In the genomic region with DNA sequence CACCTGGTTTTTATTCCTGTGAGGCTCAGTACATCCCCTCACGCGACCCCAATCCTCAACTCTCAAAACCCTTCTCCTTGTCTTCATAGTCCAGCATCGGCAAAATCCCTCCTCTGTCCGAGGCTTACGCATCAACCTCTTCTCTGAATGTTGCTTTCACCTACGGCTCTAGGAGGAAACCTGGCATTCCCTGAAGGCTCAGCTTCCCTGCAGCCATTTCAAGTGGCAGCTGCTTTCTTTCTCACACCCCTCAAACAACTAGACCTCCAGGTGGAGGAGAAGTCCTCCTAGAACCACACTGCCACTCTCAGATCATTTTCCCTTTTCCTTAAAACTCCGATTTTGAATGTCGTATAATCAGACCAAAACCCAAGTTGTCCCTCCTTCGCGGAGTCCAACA, we compare ENCODE assay signal across 20 cellular contexts.
DNase-seq lines count a peak whose midpoint lies in the region; ATAC-seq lines count a peak whose summit lies in the region.
"Had no signal": no experiment of that assay in that cellular context is flagged by ENCODE, and none has a peak within 500 bp of the region (broad histone marks: within the 10 kb centered on the region; RNA-seq: fewer than 3 reads in every experiment).

No MANE protein-coding gene starts in this region.

- H3K36me3 Mint-ChIP-seq in CD4-positive, alpha-beta memory T cell: peaks cover 0 to 7% of the 10 kb centered on the region in 2 donors
- peaks cover 1% of the 10 kb centered on the region for H3K36me3 Mint-ChIP-seq in activated CD4-positive, alpha-beta memory T cell treated with anti-CD3 and anti-CD28 coated beads for 36 hours
- H3K36me3 Mint-ChIP-seq in effector memory CD8-positive, alpha-beta T cell (ENCODE audit: insufficient read depth): no peaks in the 10 kb centered on the region

- peak overlapping the region in 1 of 8 donors; percentile 2 for H3K4me3 Mint-ChIP-seq in CD4-positive, alpha-beta memory T cell
- H3K4me3 Mint-ChIP-seq in activated CD4-positive, alpha-beta memory T cell treated with anti-CD3 and anti-CD28 coated beads for 36 hours: peak overlapping the region; percentile 33
- no peak overlapping the region for H3K4me3 Mint-ChIP-seq in effector memory CD8-positive, alpha-beta T cell
- H3K4me3 Mint-ChIP-seq: type B pancreatic cell had no signal

- H3K36me3 ChIP-seq in BLaER1: no peaks in the 10 kb centered on the region
- no peaks in the 10 kb centered on the region for H3K36me3 ChIP-seq in CD4-positive, alpha-beta memory T cell (ENCODE audit: insufficient read depth, low read length)
- H3K36me3 ChIP-seq: cardiac muscle cell, HAP-1, heart left ventricle had no signal

- DNase-seq in CD4-positive, alpha-beta memory T cell: no peak
- DNase-seq in activated CD4-positive, alpha-beta memory T cell treated with anti-CD3 and anti-CD28 coated beads for 36 hours: no peak
- no peak for DNase-seq in effector memory CD8-positive, alpha-beta T cell
- no peak for DNase-seq in hypothalamus (lab: John Stamatoyannopoulos, UW)
- no peak for DNase-seq in HK-2 (ENCODE audit: unreplicated experiment)
- DNase-seq: effector CD4-positive, alpha-beta T cell; heart left ventricle; KBM-7; mammary epithelial cell; naive thymus-derived CD4-positive, alpha-beta T cell; NCI-H1092 treated with DMSO at 0.1 percent for 48 hours; NCI-H2107; PC-9 had no signal

- peak overlapping the region; percentile 73 for H3K4me2 ChIP-seq in BLaER1
- H3K4me2 ChIP-seq: PC-9 had no signal

- POLR2A ChIA-PET in CD4-positive, alpha-beta memory T cell (lab: Charles Lee; ENCODE audit: partially characterized antibody): no interaction called here
- POLR2A ChIA-PET in activated CD4-positive, alpha-beta memory T cell treated with anti-CD3 and anti-CD28 coated beads for 36 hours (lab: Charles Lee): interaction anchor here (1.5 to 2.0 kb wide), 2 partner anchors 11 to 31 kb away, joined by 5 to 8 read pairs; no protein-coding TSS in a partner anchor

- ATAC-seq in effector memory CD8-positive, alpha-beta T cell (replicated peaks): no peak
- ATAC-seq in GM21528 (IDR thresholded peaks at IDR 0.05; ENCODE audit: low FRiP score, unreplicated experiment) (no peak), GM19351 (IDR thresholded peaks at IDR 0.05; ENCODE audit: unreplicated experiment) (no peak)
- ATAC-seq: heart left ventricle had no signal

- peaks cover 12% of the 10 kb centered on the region for H3K9me3 ChIP-seq in BLaER1
- H3K9me3 ChIP-seq in CD4-positive, alpha-beta memory T cell (ENCODE audit: control insufficient read depth in 1 of 2, low read length in 2 of 2): no peaks in the 10 kb centered on the region
- H3K9me3 ChIP-seq: HAP-1, heart left ventricle had no signal

- CTCF ChIA-PET in CD4-positive, alpha-beta memory T cell (lab: Charles Lee; ENCODE audit: partially characterized antibody): no interaction called here
- CTCF ChIA-PET in activated CD4-positive, alpha-beta memory T cell treated with anti-CD3 and anti-CD28 coated beads for 36 hours (lab: Charles Lee): interaction anchor here (1.6 kb wide), 1 partner anchor 197 kb away, joined by 4 read pairs; no protein-coding TSS in a partner anchor

- intact Hi-C loops in CD4-positive, alpha-beta memory T cell (cut with micrococcal nuclease): no loop called here
- intact Hi-C loops in activated CD4-positive, alpha-beta memory T cell treated with anti-CD3 and anti-CD28 coated beads for 36 hours (cut with micrococcal nuclease): loop anchor here (2.0 kb wide), 1 partner anchor 982 kb away; no protein-coding TSS in a partner anchor

- H3K27me3 ChIP-seq in BLaER1: no peaks in the 10 kb centered on the region
- H3K27me3 ChIP-seq in CD4-positive, alpha-beta memory T cell (ENCODE audit: insufficient read depth, low read length): no peaks in the 10 kb centered on the region
- H3K27me3 ChIP-seq: cardiac muscle cell, heart left ventricle had no signal

- H3K4me3 ChIP-seq in BLaER1: no peak overlapping the region
- no peak overlapping the region for H3K4me3 ChIP-seq in CD4-positive, alpha-beta memory T cell (ENCODE audit: low read length in 2 of 2)
- H3K4me3 ChIP-seq: cardiac muscle cell, HAP-1, heart left ventricle, PC-9, SK-N-MC had no signal

- peaks cover 18 to 33% (median 30%) of the 10 kb centered on the region in 4 donors for H3K4me1 Mint-ChIP-seq in CD4-positive, alpha-beta memory T cell
- H3K4me1 Mint-ChIP-seq in activated CD4-positive, alpha-beta memory T cell treated with anti-CD3 and anti-CD28 coated beads for 36 hours (ENCODE audit: low read depth): peaks cover 57% of the 10 kb centered on the region
- H3K4me1 Mint-ChIP-seq in effector memory CD8-positive, alpha-beta T cell (ENCODE audit: low read depth in 2 of 2): peaks cover 20 to 21% of the 10 kb centered on the region in 2 donors

- peak overlapping the region; percentile 76 for H3K27ac ChIP-seq in BLaER1
- no peak overlapping the region for H3K27ac ChIP-seq in CD4-positive, alpha-beta memory T cell (ENCODE audit: low read depth, low read length)
- H3K27ac ChIP-seq: cardiac muscle cell, PC-9, SK-N-MC had no signal

- peak overlapping the region; percentile 52 for H3K9ac ChIP-seq in BLaER1

- no peaks in the 10 kb centered on the region for H3K27me3 Mint-ChIP-seq in CD4-positive, alpha-beta memory T cell
- no peaks in the 10 kb centered on the region for H3K27me3 Mint-ChIP-seq in activated CD4-positive, alpha-beta memory T cell treated with anti-CD3 and anti-CD28 coated beads for 36 hours
- H3K27me3 Mint-ChIP-seq in effector memory CD8-positive, alpha-beta T cell: no peaks in the 10 kb centered on the region
- H3K27me3 Mint-ChIP-seq: naive thymus-derived CD4-positive, alpha-beta T cell; type B pancreatic cell had no signal

- peak overlapping the region in 6 of 7 donors; percentile 14 to 81 (median 54) for H3K27ac Mint-ChIP-seq in CD4-positive, alpha-beta memory T cell
- H3K27ac Mint-ChIP-seq in activated CD4-positive, alpha-beta memory T cell treated with anti-CD3 and anti-CD28 coated beads for 36 hours: peak overlapping the region; percentile 80
- H3K27ac Mint-ChIP-seq in effector memory CD8-positive, alpha-beta T cell: peak overlapping the region; percentile 71 to 88
- H3K27ac Mint-ChIP-seq: type B pancreatic cell had no signal

- H3K4me1 ChIP-seq in BLaER1: peaks cover 43% of the 10 kb centered on the region
- peaks cover 15% of the 10 kb centered on the region for H3K4me1 ChIP-seq in CD4-positive, alpha-beta memory T cell (ENCODE audit: insufficient read depth, low read length)

- H3K9me3 Mint-ChIP-seq in CD4-positive, alpha-beta memory T cell: no peaks in the 10 kb centered on the region
- H3K9me3 Mint-ChIP-seq in activated CD4-positive, alpha-beta memory T cell treated with anti-CD3 and anti-CD28 coated beads for 36 hours: no peaks in the 10 kb centered on the region
- no peaks in the 10 kb centered on the region for H3K9me3 Mint-ChIP-seq in effector memory CD8-positive, alpha-beta T cell
- H3K9me3 Mint-ChIP-seq: type B pancreatic cell had no signal

- H4K20me1 ChIP-seq in BLaER1: no peaks in the 10 kb centered on the region
